In the genomic region with DNA sequence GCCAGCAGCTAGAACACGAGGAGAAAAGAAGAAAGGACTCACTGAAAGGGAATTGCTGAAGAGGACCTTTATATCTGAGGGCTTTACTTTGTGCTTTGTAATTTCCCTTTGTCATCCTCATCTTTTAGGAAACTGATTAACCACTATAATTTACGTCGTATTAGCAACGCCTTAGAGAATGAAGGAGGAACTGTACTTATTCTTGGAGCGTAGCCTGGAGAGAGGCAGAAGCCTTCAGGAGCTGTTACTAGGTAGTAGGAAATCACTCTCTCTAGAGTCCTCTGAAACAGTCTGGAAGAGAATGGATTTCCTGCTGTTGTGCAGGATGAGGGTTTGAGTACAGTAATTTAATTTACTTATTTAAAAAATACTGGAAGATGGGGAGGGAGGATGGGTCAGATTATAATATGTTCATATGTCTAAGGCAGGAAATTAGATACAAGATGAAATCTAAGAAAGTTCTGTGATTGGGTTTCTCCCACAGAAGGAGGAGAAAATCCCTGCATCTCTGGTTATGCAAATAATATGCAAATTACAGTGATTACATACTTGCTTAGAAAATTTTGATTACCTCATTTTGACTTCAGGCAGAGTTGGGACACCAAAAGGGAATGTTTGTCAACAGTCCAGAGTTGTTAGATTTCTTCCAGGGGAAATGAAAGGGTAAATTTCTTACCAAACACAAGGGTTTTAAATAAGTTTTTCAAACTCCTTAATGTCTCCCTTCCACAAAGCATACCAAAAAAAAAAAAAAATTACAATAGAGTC, we compare ENCODE assay signal across 21 cellular contexts.
DNase-seq lines count a peak whose midpoint lies in the region; ATAC-seq, FAIRE-seq and TF ChIP-seq lines count a peak whose summit lies in the region.
"Had no signal": no experiment of that assay in that cellular context is flagged by ENCODE, and none has a peak within 500 bp of the region (broad histone marks: within the 10 kb centered on the region; RNA-seq: fewer than 3 reads in every experiment).

No MANE protein-coding gene starts in this region.

- no peak overlapping the region for H3K4me3 ChIP-seq in SK-N-SH (ENCODE audit: low read depth in 2 of 2, low read length in 1 of 2)
- H3K4me3 ChIP-seq in mucosa of descending colon, result no peak overlapping the region
- H3K4me3 ChIP-seq: esophagus squamous epithelium, Peyer's patch, prostate gland, thyroid gland had no signal

- H3K9me2 ChIP-seq in SK-N-SH, result no peaks in the 10 kb centered on the region

- POLR2A ChIA-PET in SK-N-SH (lab: Yijun Ruan, JAX), result no interaction called here

- H3F3A ChIP-seq in SK-N-SH (replicated peaks; ENCODE audit: insufficient read depth), result no peaks in the 10 kb centered on the region

- no peaks in the 10 kb centered on the region for H3K79me2 ChIP-seq in SK-N-SH (ENCODE audit: insufficient read depth)

- TF ChIP-seq RAD21 in SK-N-SH (IDR thresholded peaks at IDR 0.05; ENCODE audit: low read length), result no peak

- no peak overlapping the region for H3K4me2 ChIP-seq in SK-N-SH

- no peaks in the 10 kb centered on the region for H3K27me3 ChIP-seq in SK-N-SH (ENCODE audit: insufficient read depth)
- H3K27me3 ChIP-seq: brain microvascular endothelial cell, esophagus squamous epithelium, Peyer's patch, thyroid gland had no signal

- CTCF ChIA-PET in SK-N-SH (lab: Yijun Ruan, JAX), result no interaction called here

- 0 out of 2 replicates have a peak overlapping the region, but pooled peaks have one; percentile 38 for H2AFZ ChIP-seq in SK-N-SH (ENCODE audit: low read depth)

- no peaks in the 10 kb centered on the region for H4K20me1 ChIP-seq in SK-N-SH (ENCODE audit: insufficient read depth)

- H3K9ac ChIP-seq in SK-N-SH, result no peak overlapping the region

- TF ChIP-seq CTCF in SK-N-SH (IDR thresholded peaks at IDR 0.05) (no peak), omental fat pad (IDR thresholded peaks at IDR 0.05) (no peak), mucosa of descending colon (IDR thresholded peaks at IDR 0.05) (no peak)

- TF ChIP-seq EP300 in SK-N-SH (IDR thresholded peaks at IDR 0.05; ENCODE audit: borderline replicate concordance in 1 of 2, low read depth in 1 of 2, low read length in 1 of 2), result no peak

- intact Hi-C loops in mucosa of descending colon (cut with DNase I, micrococcal nuclease), result no loop called here

- H3K4me1 ChIP-seq in SK-N-SH (ENCODE audit: control insufficient read depth in 1 of 2, insufficient read depth in 2 of 2, low read depth in 1 of 2, low read length in 1 of 2) (peaks cover 2 to 13% of the 10 kb centered on the region in 2 experiments; a peak in 3 of 4 replicates), mucosa of descending colon (ENCODE audit: low read depth) (no peaks in the 10 kb centered on the region)
- H3K4me1 ChIP-seq: Peyer's patch, prostate gland, thyroid gland had no signal

- 46% methylated on average over 5 of the region's 5 CpGs for WGBS in SK-N-SH (ENCODE audit: low lambda C conversion rate)

- H3K36me3 ChIP-seq in SK-N-SH (replicated peaks in 1 of 2; ENCODE audit: control insufficient read depth in 1 of 2, insufficient read depth in 2 of 2, low read length in 1 of 2) (no peaks in the 10 kb centered on the region), mucosa of descending colon (ENCODE audit: low read depth) (no peaks in the 10 kb centered on the region)
- H3K36me3 ChIP-seq: brain microvascular endothelial cell, esophagus squamous epithelium, Peyer's patch, prostate gland, thyroid gland had no signal

- H3K27ac ChIP-seq in SK-N-SH (ENCODE audit: low read depth in 2 of 2, low read length in 1 of 2), result peak overlapping the region; percentile 53 to 67; a peak in 2 of 4 replicates
- H3K27ac ChIP-seq: C4-2B, HL-60, prostate gland, thyroid gland had no signal

- FAIRE-seq in GM19239 (lab: Jason Lieb, UNC), result no peak
- FAIRE-seq: TTC549 had no signal

- H3K9me3 ChIP-seq in SK-N-SH, result no peaks in the 10 kb centered on the region
- H3K9me3 ChIP-seq in mucosa of descending colon, result no peaks in the 10 kb centered on the region
- H3K9me3 ChIP-seq: esophagus squamous epithelium, Peyer's patch, prostate gland, thyroid gland had no signal

- DNase-seq in EL (peak; percentile 38), SK-N-SH (no peak), fibroblast of peridontal ligament (ENCODE audit: extremely low read depth) (peak; percentile 30), omental fat pad (ENCODE audit: low spot score) (no peak), GM19239 (ENCODE audit: insufficient read length, low spot score) (no peak), mucosa of descending colon (no peak)
- DNase-seq: activated T-cell treated with anti-CD3 and anti-CD28 coated beads, Interleukin-2, amount 50 U/mL, for 72 hours; brain microvascular endothelial cell; DMS79; esophagus squamous epithelium; H9; KBM-7; NCI-H2107; NCI-H774; Peyer's patch; thyroid gland had no signal

- peak; percentile 32 for ATAC-seq in omental fat pad (ENCODE audit: low FRiP score)
- no peak for ATAC-seq in HG02884 (IDR thresholded peaks at IDR 0.05; ENCODE audit: unreplicated experiment)
- no peak for ATAC-seq in mucosa of descending colon
- ATAC-seq: activated T-cell treated with anti-CD3 and anti-CD28 coated beads, Interleukin-2, amount 50 U/mL, for 72 hours had no signal

TF ChIP-seq in SK-N-SH, 30 proteins besides CTCF, POLR2A, EP300 and RAD21:
- TF ChIP-seq, protein P1, sequence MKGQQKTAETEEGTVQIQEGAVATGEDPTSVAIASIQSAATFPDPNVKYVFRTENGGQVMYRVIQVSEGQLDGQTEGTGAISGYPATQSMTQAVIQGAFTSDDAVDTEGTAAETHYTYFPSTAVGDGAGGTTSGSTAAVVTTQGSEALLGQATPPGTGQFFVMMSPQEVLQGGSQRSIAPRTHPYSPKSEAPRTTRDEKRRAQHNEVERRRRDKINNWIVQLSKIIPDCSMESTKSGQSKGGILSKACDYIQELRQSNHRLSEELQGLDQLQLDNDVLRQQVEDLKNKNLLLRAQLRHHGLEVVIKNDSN (IDR thresholded peaks at IDR 0.05; ENCODE audit: borderline replicate concordance, low read depth), result no peak
- TF ChIP-seq EZH2phosphoT487 (IDR thresholded peaks at IDR 0.05; ENCODE audit: borderline replicate concordance, low read depth) (no peak), RCOR1 (IDR thresholded peaks at IDR 0.05; ENCODE audit: low read length) (no peak), NRF1 (IDR thresholded peaks at IDR 0.05; ENCODE audit: low read depth, low read length) (no peak), SMC3 (IDR thresholded peaks at IDR 0.05; ENCODE audit: low read depth, low read length) (no peak), ELF1 (IDR thresholded peaks at IDR 0.05) (no peak), NFIC (IDR thresholded peaks at IDR 0.05; ENCODE audit: borderline replicate concordance) (no peak), POLR2AphosphoS5 (IDR thresholded peaks at IDR 0.05; ENCODE audit: low read depth, low read length) (no peak), MXI1 (IDR thresholded peaks at IDR 0.05; ENCODE audit: low read depth, low read length) (no peak)
- TF ChIP-seq, protein P2, sequence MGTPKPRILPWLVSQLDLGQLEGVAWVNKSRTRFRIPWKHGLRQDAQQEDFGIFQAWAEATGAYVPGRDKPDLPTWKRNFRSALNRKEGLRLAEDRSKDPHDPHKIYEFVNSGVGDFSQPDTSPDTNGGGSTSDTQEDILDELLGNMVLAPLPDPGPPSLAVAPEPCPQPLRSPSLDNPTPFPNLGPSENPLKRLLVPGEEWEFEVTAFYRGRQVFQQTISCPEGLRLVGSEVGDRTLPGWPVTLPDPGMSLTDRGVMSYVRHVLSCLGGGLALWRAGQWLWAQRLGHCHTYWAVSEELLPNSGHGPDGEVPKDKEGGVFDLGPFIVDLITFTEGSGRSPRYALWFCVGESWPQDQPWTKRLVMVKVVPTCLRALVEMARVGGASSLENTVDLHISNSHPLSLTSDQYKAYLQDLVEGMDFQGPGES (IDR thresholded peaks at IDR 0.05; ENCODE audit: low read depth, low read length), result no peak
TF ChIP-seq in SK-N-SH: peak in this region for 0.

Comparison
In these comparisons a context has a peak if more than half of its experiments do, and no peak if none do; other contexts are left out.
1. DNase-seq: peak in EL (single experiment) and fibroblast of peridontal ligament (single experiment); none in SK-N-SH (single experiment), omental fat pad (single experiment), GM19239 (single experiment) and mucosa of descending colon (0 of 3).